Comparison of ENCODE assay signal across 9 cellular contexts in genomic region chr18:9825571-9826073, GRCh38.
DNase-seq lines count a peak whose midpoint lies in the region; ATAC-seq, FAIRE-seq and TF ChIP-seq lines count a peak whose summit lies in the region.
"Had no signal": no experiment of that assay in that cellular context is flagged by ENCODE, and none has a peak within 500 bp of the region (broad histone marks: within the 10 kb centered on the region; RNA-seq: fewer than 3 reads in every experiment).

No MANE protein-coding gene starts in this region.

- no peak overlapping the region for H2AFZ ChIP-seq in GM12878 (ENCODE audit: control insufficient read depth, low read depth, low read length)

- peak; percentile 56 to 81; a peak in 3 of 5 replicates for TF ChIP-seq EP300 in A549 (IDR thresholded peaks at IDR 0.05)
- no peak for TF ChIP-seq EP300 in GM12878 (IDR thresholded peaks at IDR 0.05; ENCODE audit: borderline replicate concordance in 1 of 2, control insufficient read depth in 1 of 2, low read depth in 2 of 2, low read length in 2 of 2)

- H3K4me1 ChIP-seq in A549 (peaks cover 57% of the 10 kb centered on the region), GM12878 (ENCODE audit: control insufficient read depth, insufficient read depth, low read length) (no peaks in the 10 kb centered on the region), left lung (peaks cover 35 to 68% of the 10 kb centered on the region in 2 donors), vagina (peaks cover 46% of the 10 kb centered on the region)

- no peak overlapping the region for H3K9ac ChIP-seq in GM12878 (ENCODE audit: control insufficient read depth, insufficient read depth, low read length)

- no peaks in the 10 kb centered on the region for H3K36me3 Mint-ChIP-seq in activated naive CD8-positive, alpha-beta T cell treated with anti-CD3 and anti-CD28 coated beads for 36 hours

- no peaks in the 10 kb centered on the region for H4K20me1 ChIP-seq in GM12878 (ENCODE audit: control insufficient read depth, insufficient read depth)

- no peak overlapping the region for H3K27ac Mint-ChIP-seq in activated naive CD8-positive, alpha-beta T cell treated with anti-CD3 and anti-CD28 coated beads for 36 hours

- H3K36me3 ChIP-seq in GM12878 (ENCODE audit: control insufficient read depth in 2 of 2, insufficient read depth in 2 of 2, low read length in 1 of 2) (no peaks in the 10 kb centered on the region), left lung (no peaks in the 10 kb centered on the region), vagina (no peaks in the 10 kb centered on the region)

- TF ChIP-seq CTCF in A549 (IDR thresholded peaks at IDR 0.05): no peak
- no peak for TF ChIP-seq CTCF in GM12878 (IDR thresholded peaks at IDR 0.05 in 2 of 3, conservative IDR thresholded peaks at IDR 0.05 in 1 of 3; ENCODE audit: control insufficient read depth in 2 of 3, extremely low read depth in 1 of 3, insufficient read depth in 1 of 3, low read depth in 3 of 3, low read length in 3 of 3)
- TF ChIP-seq CTCF in left lung (IDR thresholded peaks at IDR 0.05): no peak
- no peak for TF ChIP-seq CTCF in vagina (IDR thresholded peaks at IDR 0.05)

- H3K4me2 ChIP-seq in A549 (peak overlapping the region; percentile 80), GM12878 (ENCODE audit: control insufficient read depth, insufficient read depth) (no peak overlapping the region)

- WGBS in A549 (ENCODE audit: missing lambda C conversion rate): 6% methylated on average over 6 of the region's 6 CpGs
- WGBS in GM12878 (ENCODE audit: insufficient coverage, insufficient replicate concordance, low lambda C conversion rate, missing lambda C conversion rate): 47% methylated on average over 6 of the region's 6 CpGs

- in situ Hi-C loops in KBM-7 (cut with MboI; ENCODE audit: low pct_unique_long_range_greater_than_20kb, low sequenced_read_pairs) (no loop called here), GM12878 (cut with MboI) (no loop called here)

- peak overlapping the region; percentile 93 to 96 for H3K27ac ChIP-seq in A549
- H3K27ac ChIP-seq in GM12878 (ENCODE audit: control insufficient read depth, insufficient read depth): no peak overlapping the region
- H3K27ac ChIP-seq in left lung: peak overlapping the region; percentile 86 to 91
- H3K27ac ChIP-seq in vagina: peak overlapping the region; percentile 69

- BruUV-seq in GM12878 (replicated peaks; lab: Mats Ljungman, UMichigan): no TSS peak

- TF ChIP-seq POLR2A in A549 (IDR thresholded peaks at IDR 0.05; ENCODE audit: low read length) (no peak), GM12878 (IDR thresholded peaks at IDR 0.05; ENCODE audit: low read depth, low read length) (no peak), vagina (IDR thresholded peaks at IDR 0.05) (no peak)

- POLR2A ChIA-PET in A549 (lab: Yijun Ruan, JAX): no interaction called here
- POLR2A ChIA-PET in GM12878 (lab: Charles Lee): no interaction called here

- TF ChIP-seq RAD21 in A549 (conservative IDR thresholded peaks at IDR 0.05 in 1 of 2, IDR thresholded peaks at IDR 0.05 in 1 of 2) (peak; percentile 28 to 45), GM12878 (IDR thresholded peaks at IDR 0.05; ENCODE audit: insufficient read depth, low read depth, low read length) (no peak)

- RAD21 ChIA-PET in GM12878 (lab: Charles Lee; ENCODE audit: unreplicated experiment): no interaction called here

- H3K9me3 ChIP-seq in A549 (no peaks in the 10 kb centered on the region), GM12878 (replicated peaks; ENCODE audit: control insufficient read depth, insufficient read depth, low read length) (no peaks in the 10 kb centered on the region), left lung (no peaks in the 10 kb centered on the region), vagina (no peaks in the 10 kb centered on the region)

- FAIRE-seq in A549 (lab: Jason Lieb, UNC) (no peak), GM12878 (lab: Jason Lieb, UNC) (no peak)
- FAIRE-seq: G401.6 had no signal

- no peaks in the 10 kb centered on the region for H3K4me1 Mint-ChIP-seq in activated naive CD8-positive, alpha-beta T cell treated with anti-CD3 and anti-CD28 coated beads for 36 hours

- H3K27me3 ChIP-seq in GM12878 (replicated peaks in 1 of 2; ENCODE audit: control insufficient read depth in 2 of 2, insufficient read depth in 2 of 2, low read length in 1 of 2) (no peaks in the 10 kb centered on the region), left lung (no peaks in the 10 kb centered on the region), vagina (no peaks in the 10 kb centered on the region)

- H3K4me3 ChIP-seq in A549 (no peak overlapping the region), GM12878 (no peak overlapping the region), left lung (no peak overlapping the region), vagina (no peak overlapping the region)

- ATAC-seq in A549: peak; percentile 76 to 89
- ATAC-seq in GM12878: no peak
- ATAC-seq in left lung: peak; percentile 80
- no peak for ATAC-seq in HG02885 (IDR thresholded peaks at IDR 0.05; ENCODE audit: poor library complexity, unreplicated experiment)

- no peak overlapping the region for H3K4me3 Mint-ChIP-seq in activated naive CD8-positive, alpha-beta T cell treated with anti-CD3 and anti-CD28 coated beads for 36 hours

- intact Hi-C loops in GM12878 (cut with micrococcal nuclease; ENCODE audit: unreplicated experiment): no loop called here
- intact Hi-C loops in left lung (cut with DNase I): no loop called here
- intact Hi-C loops in vagina (cut with DNase I): no loop called here

- DNase-seq in A549 (ENCODE audit: low read depth in 1 of 2, low spot score in 1 of 2) (peak; percentile 65 to 94), KBM-7 (peak; percentile 94), GM12878 (ENCODE audit: low read depth, low spot score) (no peak), left lung (no peak), vagina (ENCODE audit: extremely low spot score in 2 of 2) (no peak)
- no peak for DNase-seq in activated naive CD8-positive, alpha-beta T cell treated with anti-CD3 and anti-CD28 coated beads for 36 hours
- no peak for DNase-seq in effector CD8-positive, alpha-beta T cell (lab: John Stamatoyannopoulos, UW)

- no peaks in the 10 kb centered on the region for H3K79me2 ChIP-seq in GM12878 (ENCODE audit: control insufficient read depth, insufficient read depth, low read length)

- SMC1A ChIA-PET in GM12878 (lab: Charles Lee; ENCODE audit: uncharacterized antibody, unreplicated experiment): no interaction called here

- CTCF ChIA-PET in A549 (lab: Yijun Ruan, JAX): interaction anchor here (1.0 to 1.6 kb wide), 2 partner anchors 28 to 43 kb away, joined by 3 read pairs; no protein-coding TSS in a partner anchor
- CTCF ChIA-PET in GM12878 (lab: Yijun Ruan, JAX): no interaction called here

- peaks cover 5% of the 10 kb centered on the region for H3K27me3 Mint-ChIP-seq in activated naive CD8-positive, alpha-beta T cell treated with anti-CD3 and anti-CD28 coated beads for 36 hours

- H3K9me3 Mint-ChIP-seq in activated naive CD8-positive, alpha-beta T cell treated with anti-CD3 and anti-CD28 coated beads for 36 hours: no peaks in the 10 kb centered on the region

TF ChIP-seq in A549, 52 proteins besides CTCF, POLR2A, EP300 and RAD21 (continues in another document):
- TF ChIP-seq ZC3H11A (IDR thresholded peaks at IDR 0.05): no peak
- TF ChIP-seq HMGXB4 (CRISPR knock-in tag; IDR thresholded peaks at IDR 0.05; ENCODE audit: borderline replicate concordance): no peak
- no peak for TF ChIP-seq PHF8 (IDR thresholded peaks at IDR 0.05; ENCODE audit: borderline replicate concordance, low read depth)
- no peak; the same call in 1 of the 2 replicates for TF ChIP-seq HOXB13 (CRISPR knock-in tag; IDR thresholded peaks at IDR 0.05; ENCODE audit: low read depth)

TF ChIP-seq in GM12878, 131 proteins besides CTCF, POLR2A, EP300 and RAD21:
- TF ChIP-seq SPI1 (IDR thresholded peaks at IDR 0.05; ENCODE audit: borderline replicate concordance, insufficient read depth, low read depth, low read length) (peak; percentile 43; the same call in 1 of the 2 replicates), TCF3 (IDR thresholded peaks at IDR 0.05; ENCODE audit: borderline replicate concordance, insufficient read depth, low read depth, low read length) (no peak)

Comparison
In these comparisons a context has a peak if more than half of its experiments do, and no peak if none do; other contexts are left out.
1. ATAC-seq: peak in A549 (2 of 2) and left lung (single experiment); none in GM12878 (single experiment) and HG02885 (single experiment).
2. DNase-seq: peak in A549 (2 of 2) and KBM-7 (single experiment); none in GM12878 (single experiment), left lung (0 of 2), vagina (0 of 2), activated naive CD8-positive, alpha-beta T cell treated with anti-CD3 and anti-CD28 coated beads for 36 hours (single experiment) and effector CD8-positive, alpha-beta T cell (single experiment).
3. Of the 24 proteins assayed by ChIP-seq in both GM12878 and A549: peak only in GM12878: none; only in A549: CEBPB, EP300, JUNB, MAX, RAD21 and SMC3; in both: none; in neither: 18.